Comparison of ENCODE assay signal across 17 cellular contexts in genomic region chr15:101010781-101011180, GRCh38.
"Had no signal": no experiment of that assay in that cellular context is flagged by ENCODE, and none has a peak within 500 bp of the region (broad histone marks: within the 10 kb centered on the region; RNA-seq: fewer than 3 reads in every experiment).

No MANE protein-coding gene starts in this region.

- H3K27me3 Mint-ChIP-seq: natural killer cell treated with Interleukin-12 subunit alpha and Interleukin-12 subunit beta and Interleukin-15 and Interleukin-18, amount 100 ng/mL, for 72 hours had no signal

- H3K4me1 ChIP-seq: uterus had no signal

- H3K36me3 ChIP-seq: thyroid gland, uterus had no signal

- H3K27ac Mint-ChIP-seq: activated CD4-positive, alpha-beta T cell treated with anti-CD3 and anti-CD28 coated beads, Interleukin-2, amount 10 ng/mL, durations not matched to agents 7 days and 5 days; dendritic cell treated with granulocyte-macrophage colony-stimulating factor and Interleukin-4, amounts not matched to agents 40 ng/mL and 50 ng/mL, for 4 days; natural killer cell treated with Interleukin-12 subunit alpha and Interleukin-12 subunit beta and Interleukin-15 and Interleukin-18, amount 100 ng/mL, for 72 hours had no signal

- H3K4me3 ChIP-seq: adrenal gland, body of pancreas, mucosa of descending colon, stomach, thyroid gland, uterus had no signal

- FAIRE-seq: TTC549 had no signal

- DNase-seq: activated CD4-positive, alpha-beta T cell treated with anti-CD3 and anti-CD28 coated beads, Interleukin-2, amount 10 ng/mL, durations not matched to agents 7 days and 5 days; activated CD4-positive, CD25-positive, alpha-beta regulatory T cell; activated naive CD4-positive, alpha-beta T cell treated with anti-CD3 and anti-CD28 coated beads, Interleukin-2, amount 50 U/mL, for 16 hours; body of pancreas; central memory CD4-positive, alpha-beta T cell; left colon; occipital lobe; stimulated activated CD4-positive, alpha-beta T cell treated with anti-CD3 and anti-CD28 coated beads, Interleukin-4, amount 100 ng/mL, for 24 hours; stomach; T-helper 2 cell; thyroid gland had no signal

- H3K4me3 Mint-ChIP-seq: activated CD4-positive, alpha-beta T cell treated with anti-CD3 and anti-CD28 coated beads, Interleukin-2, amount 10 ng/mL, durations not matched to agents 7 days and 5 days; dendritic cell treated with granulocyte-macrophage colony-stimulating factor and Interleukin-4, amounts not matched to agents 40 ng/mL and 50 ng/mL, for 4 days; natural killer cell treated with Interleukin-12 subunit alpha and Interleukin-12 subunit beta and Interleukin-15 and Interleukin-18, amount 100 ng/mL, for 72 hours had no signal

- H3K27ac ChIP-seq: adrenal gland, body of pancreas, stomach, thyroid gland, uterus had no signal

- H3K27me3 ChIP-seq: body of pancreas, stomach, thyroid gland, uterus had no signal

- H3K9me3 Mint-ChIP-seq: activated CD4-positive, alpha-beta T cell treated with anti-CD3 and anti-CD28 coated beads, Interleukin-2, amount 10 ng/mL, durations not matched to agents 7 days and 5 days; dendritic cell treated with granulocyte-macrophage colony-stimulating factor and Interleukin-4, amounts not matched to agents 40 ng/mL and 50 ng/mL, for 4 days; natural killer cell treated with Interleukin-12 subunit alpha and Interleukin-12 subunit beta and Interleukin-15 and Interleukin-18, amount 100 ng/mL, for 72 hours had no signal

- H3K9me3 ChIP-seq: adrenal gland, body of pancreas, mucosa of descending colon, stomach, thyroid gland, uterus had no signal

- H3K36me3 Mint-ChIP-seq: natural killer cell treated with Interleukin-12 subunit alpha and Interleukin-12 subunit beta and Interleukin-15 and Interleukin-18, amount 100 ng/mL, for 72 hours had no signal
